In the genomic region with DNA sequence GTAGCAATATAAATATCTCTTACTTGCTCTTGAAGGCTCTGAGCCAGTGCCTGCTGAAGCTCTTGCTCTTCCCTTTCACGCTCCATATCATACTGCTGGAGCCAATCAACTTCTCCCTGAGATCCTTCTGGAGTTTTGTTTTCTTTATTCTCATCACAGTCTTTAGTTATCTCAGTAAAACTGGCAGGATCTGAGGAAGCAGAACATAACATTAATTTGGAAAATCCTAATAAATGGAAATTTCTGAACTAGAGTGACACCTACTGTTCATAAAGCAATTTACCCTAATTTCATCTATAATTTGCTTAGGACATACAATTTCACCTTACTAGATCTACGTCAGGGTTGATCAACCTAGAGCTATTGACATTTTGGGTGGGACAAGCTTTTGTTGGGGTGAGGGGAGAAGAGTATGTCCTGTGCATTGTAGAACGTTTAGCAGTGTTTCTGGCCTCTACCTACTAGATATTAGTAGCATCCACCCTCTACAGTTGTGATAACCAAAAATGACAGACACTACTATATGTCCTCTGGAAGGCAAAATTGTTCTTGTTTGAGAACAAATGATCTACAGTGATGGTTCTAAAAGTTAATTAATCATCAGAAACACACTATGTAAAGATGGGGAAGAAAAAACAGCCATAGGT, we compare ENCODE assay signal across 8 cellular contexts. TPM values are rescaled to one million over a fixed set of nuclear protein-coding genes. Genes with fewer than 3 reads are reported as not detected.
DNase-seq lines count a peak whose midpoint lies in the region; ATAC-seq and TF ChIP-seq lines count a peak whose summit lies in the region.

No MANE protein-coding gene starts in this region.

- H3K27me3 Mint-ChIP-seq in CD4-positive, alpha-beta memory T cell, result no peaks in the 10 kb centered on the region

- CTCF ChIA-PET in CD4-positive, alpha-beta memory T cell (lab: Charles Lee; ENCODE audit: partially characterized antibody), result interaction anchor here (0.8 to 2.6 kb wide), 17 partner anchors 13 to 196 kb away, joined by 3 to 17 read pairs (median 4); partner anchors contain the start of genes AAMP, CATIP and PNKD

- H3K27me3 ChIP-seq in CD4-positive, alpha-beta memory T cell (ENCODE audit: insufficient read depth, low read length), result no peaks in the 10 kb centered on the region

- peaks cover 6 to 13% (median 8%) of the 10 kb centered on the region in 4 donors for H3K4me1 Mint-ChIP-seq in CD4-positive, alpha-beta memory T cell

- H3K4me3 ChIP-seq in CD4-positive, alpha-beta memory T cell (ENCODE audit: low read length in 2 of 2), result no peak overlapping the region
- H3K4me3 ChIP-seq in choroid plexus epithelial cell (ENCODE audit: low read depth, low read length) (no peak overlapping the region), mucosa of descending colon (no peak overlapping the region)

- ATAC-seq in mucosa of descending colon (peak; percentile 57), HG03097 (IDR thresholded peaks at IDR 0.05; ENCODE audit: low FRiP score, unreplicated experiment) (no peak)

- no peak overlapping the region for H3K27ac ChIP-seq in CD4-positive, alpha-beta memory T cell (ENCODE audit: low read depth, low read length)

- TF ChIP-seq CTCF in choroid plexus epithelial cell (conservative IDR thresholded peaks at IDR 0.05; ENCODE audit: low read depth, low read length), result peak; percentile 42
- peak; percentile 19 for TF ChIP-seq CTCF in mucosa of descending colon (IDR thresholded peaks at IDR 0.05)

- H3K36me3 Mint-ChIP-seq in CD4-positive, alpha-beta memory T cell, result peaks cover 24 to 36% of the 10 kb centered on the region in 2 donors

- H3K36me3 ChIP-seq in CD4-positive, alpha-beta memory T cell (ENCODE audit: insufficient read depth, low read length), result no peaks in the 10 kb centered on the region
- no peaks in the 10 kb centered on the region for H3K36me3 ChIP-seq in mucosa of descending colon (ENCODE audit: low read depth)

- H3K27ac Mint-ChIP-seq in CD4-positive, alpha-beta memory T cell, result peak overlapping the region in 6 of 7 donors; percentile 20 to 78 (median 47)

- no peaks in the 10 kb centered on the region for H3K9me3 ChIP-seq in CD4-positive, alpha-beta memory T cell (ENCODE audit: control insufficient read depth in 1 of 2, low read length in 2 of 2)
- H3K9me3 ChIP-seq in mucosa of descending colon, result no peaks in the 10 kb centered on the region

- H3K4me1 ChIP-seq in CD4-positive, alpha-beta memory T cell (ENCODE audit: insufficient read depth, low read length), result peaks cover 7% of the 10 kb centered on the region
- H3K4me1 ChIP-seq in mucosa of descending colon (ENCODE audit: low read depth), result no peaks in the 10 kb centered on the region

- DNase-seq in CD4-positive, alpha-beta memory T cell, result peak in 4 of 5 donors; percentile 11 to 15 (median 14)
- DNase-seq in LoVo (ENCODE audit: low spot score) (peak; percentile 12), choroid plexus epithelial cell (ENCODE audit: low read depth) (peak; percentile 51), mucosa of descending colon (no peak), HuH-7.5 (ENCODE audit: low spot score) (no peak), NCI-H128 (lab: John Stamatoyannopoulos, UW; ENCODE audit: unreplicated experiment) (no peak)
- DNase-seq in activated CD4-positive, CD25-positive, alpha-beta regulatory T cell treated with anti-CD3 and anti-CD28 coated beads, Interleukin-2, amount 50 U/mL, for 72 hours, result no peak

- POLR2A ChIA-PET in CD4-positive, alpha-beta memory T cell (lab: Charles Lee; ENCODE audit: partially characterized antibody), result interaction anchor here (1.1 to 2.1 kb wide), 3 partner anchors 13 to 70 kb away, joined by 3 to 13 read pairs (median 10); partner anchors contain the start of gene CTDSP1

- intact Hi-C loops in CD4-positive, alpha-beta memory T cell (cut with micrococcal nuclease), result loop anchor here (1.0 kb wide), 4 partner anchors 60 to 194 kb away; no protein-coding TSS in a partner anchor
- intact Hi-C loops in mucosa of descending colon (cut with DNase I, micrococcal nuclease), result no loop called here

- no peaks in the 10 kb centered on the region for H3K9me3 Mint-ChIP-seq in CD4-positive, alpha-beta memory T cell

- no peak overlapping the region for H3K4me3 Mint-ChIP-seq in CD4-positive, alpha-beta memory T cell

RNA-seq across cellular contexts. Expression of gene VIL1, which starts 47.2 kb away (rescaled TPM):
- not detected for total RNA-seq in CD4-positive, alpha-beta memory T cell
- not detected for polyA plus RNA-seq in CD4-positive, alpha-beta memory T cell
- 100 to 1,000 TPM; 194 to 550 (median 341) TPM for total RNA-seq in mucosa of descending colon

Comparison
In these comparisons a context has a peak if more than half of its experiments do, and no peak if none do; other contexts are left out.
1. DNase-seq: peak in CD4-positive, alpha-beta memory T cell (4 of 5), LoVo (single experiment) and choroid plexus epithelial cell (single experiment); none in mucosa of descending colon (0 of 3), activated CD4-positive, CD25-positive, alpha-beta regulatory T cell treated with anti-CD3 and anti-CD28 coated beads, Interleukin-2, amount 50 U/mL, for 72 hours (single experiment), HuH-7.5 (single experiment) and NCI-H128 (single experiment).
2. RNA of gene VIL1, which starts 47.2 kb away (total RNA-seq): 194 to 550 TPM in mucosa of descending colon; not detected in CD4-positive, alpha-beta memory T cell; every median in the first group is over 100 times any median in the second.